ENCODE assay signal across 15 cellular contexts in genomic region chr1:60916926-60917325, GRCh38.
DNase-seq lines count a peak whose midpoint lies in the region; ATAC-seq and TF ChIP-seq lines count a peak whose summit lies in the region.
"Had no signal": no experiment of that assay in that cellular context is flagged by ENCODE, and none has a peak within 500 bp of the region (broad histone marks: within the 10 kb centered on the region; RNA-seq: fewer than 3 reads in every experiment).

No MANE protein-coding gene starts in this region.

- no peak overlapping the region for H3K27ac ChIP-seq in A673 (ENCODE audit: low read depth, low read length, poor library complexity, severe bottlenecking)
- no peak overlapping the region for H3K27ac ChIP-seq in WERI-Rb-1

- intact Hi-C loops in A673 (cut with micrococcal nuclease; ENCODE audit: unreplicated experiment) = no loop called here

- no peak for TF ChIP-seq CTCF in A673 (conservative IDR thresholded peaks at IDR 0.05; ENCODE audit: low read depth, low read length)
- TF ChIP-seq CTCF in WERI-Rb-1 (IDR thresholded peaks at IDR 0.05; ENCODE audit: low read depth, low read length) = no peak

- in situ Hi-C loops in G401 (cut with HindIII; ENCODE audit: low sequenced_read_pairs) = no loop called here

- no TSS peak for BruUV-seq in A673 (replicated peaks; lab: Mats Ljungman, UMichigan)

- ATAC-seq in activated CD8-positive, alpha-beta T cell treated with anti-CD3 and anti-CD28 coated beads, Interleukin-2, amount 10 ng/mL, durations not matched to agents 7 days and 5 days = no peak
- no peak for ATAC-seq in HG03280 (IDR thresholded peaks at IDR 0.05; ENCODE audit: unreplicated experiment)

- no peaks in the 10 kb centered on the region for H3K9me3 Mint-ChIP-seq in activated CD8-positive, alpha-beta T cell treated with anti-CD3 and anti-CD28 coated beads, Interleukin-2, amount 10 ng/mL, durations not matched to agents 7 days and 5 days (ENCODE audit: insufficient read depth)
- H3K9me3 Mint-ChIP-seq: T-helper 1 cell treated with Interleukin-12 subunit alpha and Interleukin-12 subunit beta and Interleukin-4 antibody, amounts not matched to agents 30 μg/mL and 1 μg/mL, for 36 hours had no signal

- H3K4me1 ChIP-seq in A673 (ENCODE audit: insufficient read depth, low read length, poor library complexity, severe bottlenecking) = peaks cover 9% of the 10 kb centered on the region
- H3K4me1 ChIP-seq: HAP-1 had no signal

- no peaks in the 10 kb centered on the region for H3K4me1 Mint-ChIP-seq in activated CD8-positive, alpha-beta T cell treated with anti-CD3 and anti-CD28 coated beads, Interleukin-2, amount 10 ng/mL, durations not matched to agents 7 days and 5 days (ENCODE audit: low read depth)

- peak; percentile 27 for DNase-seq in A673 (ENCODE audit: low spot score)
- DNase-seq in G401 (ENCODE audit: low spot score) = peak; percentile 22
- DNase-seq in NCI-H2227 (lab: John Stamatoyannopoulos, UW; ENCODE audit: unreplicated experiment) = peak; percentile 33
- peak; percentile 67 for DNase-seq in WERI-Rb-1
- no peak for DNase-seq in activated CD8-positive, alpha-beta T cell treated with anti-CD3 and anti-CD28 coated beads, Interleukin-2, amount 10 ng/mL, durations not matched to agents 7 days and 5 days
- DNase-seq in iPS-NIHi11 (ENCODE audit: low spot score) = no peak
- DNase-seq: AML-193, COR-L47, NCI-H1105 treated with DMSO at 0.1 percent for 48 hours, NCI-H1930, RPMI8226, SIG-M5 had no signal

- H3K27me3 ChIP-seq in A673 (replicated peaks; ENCODE audit: insufficient read depth, low read depth, low read length, poor library complexity) (no peaks in the 10 kb centered on the region), WERI-Rb-1 (ENCODE audit: insufficient read depth, low read depth, severe bottlenecking) (peaks cover 5% of the 10 kb centered on the region)

- no peaks in the 10 kb centered on the region for H3K36me3 Mint-ChIP-seq in activated CD8-positive, alpha-beta T cell treated with anti-CD3 and anti-CD28 coated beads, Interleukin-2, amount 10 ng/mL, durations not matched to agents 7 days and 5 days (ENCODE audit: low read depth)

- no peaks in the 10 kb centered on the region for H3K27me3 Mint-ChIP-seq in activated CD8-positive, alpha-beta T cell treated with anti-CD3 and anti-CD28 coated beads, Interleukin-2, amount 10 ng/mL, durations not matched to agents 7 days and 5 days (ENCODE audit: low read depth)

- H3K4me3 Mint-ChIP-seq in activated CD8-positive, alpha-beta T cell treated with anti-CD3 and anti-CD28 coated beads, Interleukin-2, amount 10 ng/mL, durations not matched to agents 7 days and 5 days = no peak overlapping the region
- H3K4me3 Mint-ChIP-seq: T-helper 1 cell treated with Interleukin-12 subunit alpha and Interleukin-12 subunit beta and Interleukin-4 antibody, amounts not matched to agents 30 μg/mL and 1 μg/mL, for 36 hours had no signal

- H3K4me3 ChIP-seq in A673 (ENCODE audit: low read depth, low read length, poor library complexity, severe bottlenecking) (no peak overlapping the region), WERI-Rb-1 (ENCODE audit: low read depth, low read length) (no peak overlapping the region)
- H3K4me3 ChIP-seq: HAP-1 had no signal

- CTCF ChIA-PET in A673 (lab: Charles Lee) = no interaction called here
- CTCF ChIA-PET in activated CD8-positive, alpha-beta T cell treated with anti-CD3 and anti-CD28 coated beads, Interleukin-2, amount 10 ng/mL, durations not matched to agents 7 days and 5 days (lab: Charles Lee) = no interaction called here

- H3K9me3 ChIP-seq in A673 (ENCODE audit: low read depth, low read length, poor library complexity, severe bottlenecking) (no peaks in the 10 kb centered on the region), WERI-Rb-1 (ENCODE audit: severe bottlenecking) (no peaks in the 10 kb centered on the region)
- H3K9me3 ChIP-seq: HAP-1 had no signal

- POLR2A ChIA-PET in A673 (lab: Charles Lee; ENCODE audit: low non-redundant PET) = no interaction called here
- POLR2A ChIA-PET in activated CD8-positive, alpha-beta T cell treated with anti-CD3 and anti-CD28 coated beads, Interleukin-2, amount 10 ng/mL, durations not matched to agents 7 days and 5 days (lab: Charles Lee) = no interaction called here

- H3K36me3 ChIP-seq in A673 (ENCODE audit: insufficient read depth, low read length, poor library complexity, severe bottlenecking) = no peaks in the 10 kb centered on the region
- H3K36me3 ChIP-seq in WERI-Rb-1 = no peaks in the 10 kb centered on the region
- H3K36me3 ChIP-seq: HAP-1 had no signal

- H3K27ac Mint-ChIP-seq in activated CD8-positive, alpha-beta T cell treated with anti-CD3 and anti-CD28 coated beads, Interleukin-2, amount 10 ng/mL, durations not matched to agents 7 days and 5 days = no peak overlapping the region
- H3K27ac Mint-ChIP-seq: T-helper 1 cell treated with Interleukin-12 subunit alpha and Interleukin-12 subunit beta and Interleukin-4 antibody, amounts not matched to agents 30 μg/mL and 1 μg/mL, for 36 hours had no signal

Comparison
In these comparisons a context has a peak if more than half of its experiments do, and no peak if none do; other contexts are left out.
1. DNase-seq: peak in A673 (single experiment), G401 (single experiment), NCI-H2227 (single experiment) and WERI-Rb-1 (single experiment); none in activated CD8-positive, alpha-beta T cell treated with anti-CD3 and anti-CD28 coated beads, Interleukin-2, amount 10 ng/mL, durations not matched to agents 7 days and 5 days (single experiment) and iPS-NIHi11 (single experiment).